11 cellular contexts compared by ENCODE assay signal in the genomic region with DNA sequence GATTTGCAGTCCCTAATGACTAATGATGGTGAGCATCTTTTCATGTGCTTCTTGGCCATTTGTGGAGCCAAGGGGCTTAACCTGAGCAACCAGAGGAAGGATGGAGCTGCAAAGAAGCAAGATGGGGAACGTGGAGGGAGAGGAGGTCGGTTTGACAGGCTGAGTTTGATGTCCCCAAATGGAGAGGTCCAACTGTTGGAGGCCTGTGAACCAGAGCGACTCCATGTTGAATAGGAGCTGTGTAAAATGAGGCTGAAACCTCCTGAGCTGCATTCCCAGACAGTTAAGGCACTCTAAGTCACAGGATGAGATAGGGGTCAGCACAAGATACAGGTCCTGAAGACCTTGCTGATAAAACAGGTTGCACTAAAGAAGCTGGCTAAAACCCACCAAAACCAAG.
"Had no signal": no experiment of that assay in that cellular context is flagged by ENCODE, and none has a peak within 500 bp of the region (broad histone marks: within the 10 kb centered on the region; RNA-seq: fewer than 3 reads in every experiment).

No MANE protein-coding gene starts in this region.

- FAIRE-seq: H1, H54 had no signal

- DNase-seq: GM23248, GOT3, H7, H9, HCEC 1CT, HFFc6 had no signal

- H3K4me2 ChIP-seq: GM23338 had no signal

- H3K27ac ChIP-seq: GM23248 had no signal

- H3K9me3 ChIP-seq: HAP-1 had no signal

- H3K9ac ChIP-seq: GM23248 had no signal

- H3K4me3 ChIP-seq: GM23248, GM23338, HAP-1 had no signal

- H3K36me3 ChIP-seq: HAP-1 had no signal

- H2AFZ ChIP-seq: GM23248, GM23338 had no signal

- H3K4me1 ChIP-seq: HAP-1 had no signal

- ATAC-seq: GM23338, HCT116 had no signal
